14 cellular contexts compared by ENCODE assay signal in the genomic region with DNA sequence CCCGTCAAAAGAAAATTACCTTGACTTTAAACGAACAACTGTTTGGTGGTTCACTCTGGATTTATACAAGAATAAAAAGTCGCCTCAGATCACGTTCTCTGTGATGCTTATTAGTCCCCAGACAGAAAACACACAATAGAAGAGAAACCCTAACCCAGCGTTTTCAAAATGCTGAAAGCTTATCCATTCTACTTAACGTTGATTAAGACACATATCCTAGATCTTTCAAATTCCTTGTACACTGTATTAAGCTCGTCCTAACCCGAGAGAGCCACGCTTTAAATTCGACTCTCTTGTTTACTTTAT. TPM values are rescaled to one million over a fixed set of nuclear protein-coding genes. Genes with fewer than 3 reads are reported as not detected.
DNase-seq lines count a peak whose midpoint lies in the region; ATAC-seq and TF ChIP-seq lines count a peak whose summit lies in the region.
"Had no signal": no experiment of that assay in that cellular context is flagged by ENCODE, and none has a peak within 500 bp of the region (broad histone marks: within the 10 kb centered on the region; RNA-seq: fewer than 3 reads in every experiment).

No MANE protein-coding gene starts in this region.

- no peak overlapping the region for H3K18ac ChIP-seq in mesenchymal stem cell (ENCODE audit: low read depth in 1 of 2, low read length in 2 of 2)

- POLR2A ChIA-PET in activated naive CD8-positive, alpha-beta T cell treated with anti-CD3 and anti-CD28 coated beads, Interleukin-2, amount 10 ng/mL, durations not matched to agents 7 days and 5 days (lab: Charles Lee), result no interaction called here
- POLR2A ChIA-PET in A673 (lab: Charles Lee; ENCODE audit: low non-redundant PET), result no interaction called here

- H3K9me3 Mint-ChIP-seq in stimulated activated naive CD8-positive, alpha-beta T cell treated with anti-CD3 and anti-CD28 coated beads, Interleukin-15, amount 100 ng/mL, for 72 hours, result peaks cover 6 to 21% of the 10 kb centered on the region in 2 donors
- peaks cover 7% of the 10 kb centered on the region for H3K9me3 Mint-ChIP-seq in activated naive CD8-positive, alpha-beta T cell treated with anti-CD3 and anti-CD28 coated beads, Interleukin-2, amount 10 ng/mL, durations not matched to agents 7 days and 5 days

- H3K27me3 ChIP-seq in mesenchymal stem cell (ENCODE audit: control insufficient read depth in 1 of 2, insufficient read depth in 1 of 2, low read length in 2 of 2) (peaks cover 29 to 100% of the 10 kb centered on the region in 2 experiments), A673 (replicated peaks; ENCODE audit: insufficient read depth, low read depth, low read length, poor library complexity) (no peaks in the 10 kb centered on the region), esophagus squamous epithelium (peaks cover 8 to 100% (median 32%) of the 10 kb centered on the region in 4 donors)

- H3K36me3 ChIP-seq in mesenchymal stem cell (ENCODE audit: control insufficient read depth in 1 of 2, insufficient read depth in 2 of 2, low read depth in 1 of 2, low read length in 2 of 2) (no peaks in the 10 kb centered on the region), A673 (ENCODE audit: insufficient read depth, low read length, poor library complexity, severe bottlenecking) (no peaks in the 10 kb centered on the region), esophagus squamous epithelium (no peaks in the 10 kb centered on the region)
- H3K36me3 ChIP-seq: heart right ventricle, sigmoid colon had no signal

- H3K4me1 ChIP-seq in mesenchymal stem cell (ENCODE audit: control insufficient read depth, insufficient read depth, low read depth, low read length) (peaks cover 30% of the 10 kb centered on the region), A673 (ENCODE audit: insufficient read depth, low read length, poor library complexity, severe bottlenecking) (peaks cover 13% of the 10 kb centered on the region), esophagus squamous epithelium (peaks cover 4 to 54% (median 12%) of the 10 kb centered on the region in 3 donors)

- no peak overlapping the region for H3K14ac ChIP-seq in mesenchymal stem cell (ENCODE audit: low read length in 2 of 2)

- no peak overlapping the region for H3K4me2 ChIP-seq in mesenchymal stem cell (ENCODE audit: low read length, poor library complexity, severe bottlenecking)

- TF ChIP-seq POLR2A in esophagus squamous epithelium (IDR thresholded peaks at IDR 0.05), result no peak

- H4K91ac ChIP-seq in mesenchymal stem cell (ENCODE audit: low read length), result no peak overlapping the region

- H2AFZ ChIP-seq in mesenchymal stem cell (ENCODE audit: low read depth, low read length), result no peak overlapping the region

- H3K4me3 ChIP-seq in mesenchymal stem cell (ENCODE audit: insufficient read depth in 1 of 2, low read depth in 1 of 2, low read length in 2 of 2) (peak overlapping the region in 1 of 2 experiments; percentile 87), A673 (ENCODE audit: low read depth, low read length, poor library complexity, severe bottlenecking) (no peak overlapping the region), esophagus squamous epithelium (peak overlapping the region in 2 of 4 donors; percentile 54 to 78)

- peaks cover 7% of the 10 kb centered on the region for H3K36me3 Mint-ChIP-seq in activated naive CD8-positive, alpha-beta T cell treated with anti-CD3 and anti-CD28 coated beads, Interleukin-2, amount 10 ng/mL, durations not matched to agents 7 days and 5 days

- H3K4me3 Mint-ChIP-seq in stimulated activated naive CD8-positive, alpha-beta T cell treated with anti-CD3 and anti-CD28 coated beads, Interleukin-15, amount 100 ng/mL, for 72 hours, result peak overlapping the region; percentile 81 to 83
- H3K4me3 Mint-ChIP-seq in activated naive CD8-positive, alpha-beta T cell treated with anti-CD3 and anti-CD28 coated beads, Interleukin-2, amount 10 ng/mL, durations not matched to agents 7 days and 5 days, result peak overlapping the region; percentile 56

- H4K8ac ChIP-seq in mesenchymal stem cell (ENCODE audit: low read length), result no peak overlapping the region

- intact Hi-C loops in A673 (cut with micrococcal nuclease; ENCODE audit: unreplicated experiment), result no loop called here
- intact Hi-C loops in esophagus squamous epithelium (cut with DNase I), result no loop called here

- BruUV-seq in A673 (replicated peaks; lab: Mats Ljungman, UMichigan), result no TSS peak

- H3K9ac ChIP-seq in mesenchymal stem cell (ENCODE audit: low read length), result peak overlapping the region; percentile 82

- 33% methylated on average over 10 of the region's 10 CpGs for WGBS in mesenchymal stem cell
- WGBS in esophagus squamous epithelium, 2 donors, result 24 to 33% methylated on average over 10 of the region's 10 CpGs

- no peak overlapping the region for H3K23ac ChIP-seq in mesenchymal stem cell (ENCODE audit: low read length in 2 of 2)

- H2BK12ac ChIP-seq in mesenchymal stem cell (ENCODE audit: low read length in 2 of 2), result no peak overlapping the region

- no peak overlapping the region for H2BK5ac ChIP-seq in mesenchymal stem cell (ENCODE audit: low read depth, low read length, poor library complexity, severe bottlenecking)

- H3K27ac ChIP-seq in mesenchymal stem cell (ENCODE audit: low read length, poor library complexity, severe bottlenecking) (no peak overlapping the region), A673 (ENCODE audit: low read depth, low read length, poor library complexity, severe bottlenecking) (no peak overlapping the region), esophagus squamous epithelium (peak overlapping the region in 2 of 4 donors; percentile 42 to 71)
- H3K27ac ChIP-seq: C4-2B, heart right ventricle had no signal

- H3K79me1 ChIP-seq in mesenchymal stem cell (replicated peaks; ENCODE audit: low read length, poor library complexity, severe bottlenecking), result no peaks in the 10 kb centered on the region

- DNase-seq in stimulated activated naive CD8-positive, alpha-beta T cell treated with anti-CD3 and anti-CD28 coated beads, Interleukin-15, amount 100 ng/mL, for 72 hours, result no peak
- DNase-seq in stimulated activated naive CD8-positive, alpha-beta T cell treated with anti-CD3 and anti-CD28 coated beads, Interleukin-15, Interleukin-2, amounts not matched to agents 100 U/mL and 50 U/mL, for 24 hours, result no peak
- no peak for DNase-seq in activated naive CD8-positive, alpha-beta T cell treated with anti-CD3 and anti-CD28 coated beads, Interleukin-2, amount 10 ng/mL, durations not matched to agents 7 days and 5 days
- DNase-seq in mesenchymal stem cell (no peak), A673 (ENCODE audit: low spot score) (no peak), esophagus squamous epithelium (lab: John Stamatoyannopoulos, UW) (no peak), NCI-H187 (lab: John Stamatoyannopoulos, UW) (no peak), HCEC 1CT (no peak)
- DNase-seq: NCI-H2081 had no signal

- H3K4ac ChIP-seq in mesenchymal stem cell (ENCODE audit: low read depth in 1 of 2, low read length in 2 of 2), result no peak overlapping the region

- no peak overlapping the region for H2BK15ac ChIP-seq in mesenchymal stem cell (ENCODE audit: low read depth, poor library complexity, severe bottlenecking)

- no peak overlapping the region for H2AK5ac ChIP-seq in mesenchymal stem cell (ENCODE audit: low read length, severe bottlenecking)

- no peak overlapping the region for H2BK120ac ChIP-seq in mesenchymal stem cell (ENCODE audit: low read depth, low read length)

- ATAC-seq in stimulated activated naive CD8-positive, alpha-beta T cell treated with anti-CD3 and anti-CD28 coated beads, Interleukin-15, amount 100 ng/mL, for 72 hours, result no peak
- no peak for ATAC-seq in stimulated activated naive CD8-positive, alpha-beta T cell treated with anti-CD3 and anti-CD28 coated beads, Interleukin-15, Interleukin-2, amounts not matched to agents 100 U/mL and 50 U/mL, for 24 hours
- ATAC-seq in activated naive CD8-positive, alpha-beta T cell treated with anti-CD3 and anti-CD28 coated beads, Interleukin-2, amount 10 ng/mL, durations not matched to agents 7 days and 5 days (ENCODE audit: low read depth), result no peak
- ATAC-seq: HepG2 had no signal

- H3K4me1 Mint-ChIP-seq in stimulated activated naive CD8-positive, alpha-beta T cell treated with anti-CD3 and anti-CD28 coated beads, Interleukin-15, amount 100 ng/mL, for 72 hours, result peaks cover 55% of the 10 kb centered on the region
- H3K4me1 Mint-ChIP-seq in activated naive CD8-positive, alpha-beta T cell treated with anti-CD3 and anti-CD28 coated beads, Interleukin-2, amount 10 ng/mL, durations not matched to agents 7 days and 5 days, result peaks cover 13% of the 10 kb centered on the region

- CTCF ChIA-PET in A673 (lab: Charles Lee), result no interaction called here

- H3K27ac Mint-ChIP-seq in stimulated activated naive CD8-positive, alpha-beta T cell treated with anti-CD3 and anti-CD28 coated beads, Interleukin-15, amount 100 ng/mL, for 72 hours, result no peak overlapping the region
- H3K27ac Mint-ChIP-seq in activated naive CD8-positive, alpha-beta T cell treated with anti-CD3 and anti-CD28 coated beads, Interleukin-2, amount 10 ng/mL, durations not matched to agents 7 days and 5 days, result peak overlapping the region; percentile 70

- TF ChIP-seq CTCF in A673 (conservative IDR thresholded peaks at IDR 0.05; ENCODE audit: low read depth, low read length) (no peak), esophagus squamous epithelium (IDR thresholded peaks at IDR 0.05) (no peak)

- H3K9me3 ChIP-seq in mesenchymal stem cell (ENCODE audit: control insufficient read depth, low read length), result no peaks in the 10 kb centered on the region
- H3K9me3 ChIP-seq in A673 (ENCODE audit: low read depth, low read length, poor library complexity, severe bottlenecking), result no peaks in the 10 kb centered on the region
- H3K9me3 ChIP-seq in esophagus squamous epithelium, result peaks cover 0 to 13% (median 0%) of the 10 kb centered on the region in 3 donors
- H3K9me3 ChIP-seq: heart right ventricle, sigmoid colon had no signal

- H3K27me3 Mint-ChIP-seq in stimulated activated naive CD8-positive, alpha-beta T cell treated with anti-CD3 and anti-CD28 coated beads, Interleukin-15, amount 100 ng/mL, for 72 hours, result peaks cover 100% of the 10 kb centered on the region
- peaks cover 99% of the 10 kb centered on the region for H3K27me3 Mint-ChIP-seq in activated naive CD8-positive, alpha-beta T cell treated with anti-CD3 and anti-CD28 coated beads, Interleukin-2, amount 10 ng/mL, durations not matched to agents 7 days and 5 days

RNA-seq across cellular contexts. Expression of gene PITX2, which starts 0.8 kb away (rescaled TPM):
- not detected for total RNA-seq in activated naive CD8-positive, alpha-beta T cell treated with anti-CD3 and anti-CD28 coated beads, Interleukin-2, amount 10 ng/mL, durations not matched to agents 7 days and 5 days
- polyA plus RNA-seq in mesenchymal stem cell (2013, experiment 1 of 2), result 26.4 TPM
- 25.9 TPM for polyA plus RNA-seq in mesenchymal stem cell (2013, experiment 2 of 2)
- total RNA-seq in A673 (2021) (0.90 and 2.0 TPM in 2 replicates), esophagus squamous epithelium (1 to 10 TPM in 2 of 4 donors, under 1 TPM in 1, not detected in 1; 0.66 to 4.8 (median 1.5) TPM)
- total RNA-seq: HepG2, mononuclear cell had no signal
- polyA plus RNA-seq: HepG2 had no signal
